Comparison of ENCODE assay signal across 12 cellular contexts in genomic region chr16:66382966-66383299, GRCh38. TPM values are rescaled to one million over a fixed set of nuclear protein-coding genes. Genes with fewer than 3 reads are reported as not detected.
A peak's percentile ranks its signal among the peaks of the same experiment; 100 is the strongest.
DNase-seq lines count a peak whose midpoint lies in the region; ATAC-seq and TF ChIP-seq lines count a peak whose summit lies in the region.
"Had no signal": no experiment of that assay in that cellular context is flagged by ENCODE, and none has a peak within 500 bp of the region (broad histone marks: within the 10 kb centered on the region; RNA-seq: fewer than 3 reads in every experiment).

No MANE protein-coding gene starts in this region.

- H3K27ac ChIP-seq in HCT116 (ENCODE audit: low read depth, low read length) (peak overlapping the region; percentile 69), right cardiac atrium (ENCODE audit: low read length) (peak overlapping the region; percentile 74), spleen (peak overlapping the region in 6 of 8 donors; percentile 29 to 83 (median 55))
- H3K27ac ChIP-seq: WERI-Rb-1 had no signal

- 42% methylated on average over 3 of the region's 3 CpGs for WGBS in right cardiac atrium
- WGBS in spleen, 5 donors: 64 to 78% (median 67%) methylated on average over 3 of the region's 3 CpGs

- no peak for TF ChIP-seq RAD21 in HCT116 (IDR thresholded peaks at IDR 0.05; ENCODE audit: low read depth)

- no peaks in the 10 kb centered on the region for H3K9me2 ChIP-seq in HCT116 (ENCODE audit: insufficient read depth)

- peaks cover 8 to 10% of the 10 kb centered on the region in 2 donors for H3K9me3 Mint-ChIP-seq in natural killer cell

- H3K27ac Mint-ChIP-seq in natural killer cell: no peak overlapping the region
- H3K27ac Mint-ChIP-seq: brain, memory B cell had no signal

- H3K27me3 ChIP-seq in HCT116 (ENCODE audit: insufficient read depth, low read length) (no peaks in the 10 kb centered on the region), right cardiac atrium (ENCODE audit: control insufficient read depth, insufficient read depth) (no peaks in the 10 kb centered on the region), spleen (replicated peaks in 1 of 7) (peaks cover 0 to 8% (median 0%) of the 10 kb centered on the region in 7 donors)

- peak overlapping the region; percentile 34 for H2AFZ ChIP-seq in HCT116 (ENCODE audit: low read depth, low read length, poor library complexity, severe bottlenecking)

- H3K36me3 Mint-ChIP-seq in natural killer cell: no peaks in the 10 kb centered on the region
- H3K36me3 Mint-ChIP-seq: brain, memory B cell had no signal

- H3K27me3 Mint-ChIP-seq in natural killer cell (ENCODE audit: low read depth in 2 of 2): peaks cover 4 to 6% of the 10 kb centered on the region in 2 donors

- TF ChIP-seq POLR2A in HCT116 (IDR thresholded peaks at IDR 0.05; ENCODE audit: borderline replicate concordance, extremely low read depth, insufficient read depth, insufficient read length): no peak
- TF ChIP-seq POLR2A in spleen (IDR thresholded peaks at IDR 0.05): no peak

- no peak overlapping the region for H3K4me3 Mint-ChIP-seq in natural killer cell
- H3K4me3 Mint-ChIP-seq: brain, memory B cell had no signal

- no peaks in the 10 kb centered on the region for H4K20me1 ChIP-seq in HCT116 (ENCODE audit: insufficient read depth)

- H3K4me1 Mint-ChIP-seq in natural killer cell: peaks cover 9 to 18% of the 10 kb centered on the region in 2 donors
- H3K4me1 Mint-ChIP-seq: memory B cell had no signal

- DNase-seq in HCT116 (ENCODE audit: low read depth, low spot score) (no peak), T1000 (lab: John Stamatoyannopoulos, UW) (peak; percentile 46), right cardiac atrium (no peak), spleen (no peak), occipital lobe (lab: John Stamatoyannopoulos, UW) (no peak), natural killer cell (no peak)
- DNase-seq: NCI-H1417, WERI-Rb-1 had no signal

- no peaks in the 10 kb centered on the region for H3K36me3 ChIP-seq in HCT116 (ENCODE audit: control insufficient read depth in 1 of 2, insufficient read depth in 2 of 2, low read length in 2 of 2)
- H3K36me3 ChIP-seq in spleen: peaks cover 0 to 8% (median 0%) of the 10 kb centered on the region in 6 donors
- H3K36me3 ChIP-seq: WERI-Rb-1 had no signal

- no peaks in the 10 kb centered on the region for H3K9me3 ChIP-seq in HCT116 (ENCODE audit: control insufficient read depth in 1 of 2, insufficient read depth in 1 of 2, low read depth in 1 of 2, low read length in 2 of 2)
- no peaks in the 10 kb centered on the region for H3K9me3 ChIP-seq in right cardiac atrium (ENCODE audit: control insufficient read depth, low read length)
- H3K9me3 ChIP-seq in spleen: no peaks in the 10 kb centered on the region

- peak overlapping the region; percentile 63 for H3K4me2 ChIP-seq in HCT116 (ENCODE audit: low read length)

- ATAC-seq in HCT116 (peak; percentile 91), right cardiac atrium (peak in 1 of 2 donors; percentile 70), GM21723 (IDR thresholded peaks at IDR 0.05; ENCODE audit: unreplicated experiment) (no peak), natural killer cell (no peak), GM19397 (IDR thresholded peaks at IDR 0.05; ENCODE audit: unreplicated experiment) (no peak)

- H3K4me3 ChIP-seq in HCT116 (replicated peaks in 1 of 2; ENCODE audit: low read depth in 1 of 2, low read length in 2 of 2) (peak overlapping the region in 1 of 2 experiments; percentile 29; a peak in 2 of 4 replicates), right cardiac atrium (ENCODE audit: low read length) (no peak overlapping the region), spleen (no peak overlapping the region)

- intact Hi-C loops in HCT116 (cut with micrococcal nuclease) (no loop called here), right cardiac atrium (cut with DNase I) (no loop called here), spleen (cut with DNase I; ENCODE audit: low total_unique reads) (no loop called here), natural killer cell (cut with micrococcal nuclease) (no loop called here)

- H3K79me2 ChIP-seq in HCT116 (ENCODE audit: insufficient read depth, low read length): no peaks in the 10 kb centered on the region

- peak overlapping the region; percentile 34 for H3K9ac ChIP-seq in HCT116 (ENCODE audit: low read length)

- BruUV-seq in HCT116 (replicated peaks; lab: Mats Ljungman, UMichigan): no TSS peak

- H3K4me1 ChIP-seq in HCT116 (ENCODE audit: control insufficient read depth in 1 of 2, insufficient read depth in 2 of 2, low read length in 2 of 2) (peaks cover 23 to 25% of the 10 kb centered on the region in 2 experiments), right cardiac atrium (ENCODE audit: control insufficient read depth, insufficient read depth, low read length) (peaks cover 11% of the 10 kb centered on the region), spleen (peaks cover 0 to 13% (median 5%) of the 10 kb centered on the region in 6 donors)

- CTCF ChIA-PET in HCT116 (lab: Charles Lee): no interaction called here

- POLR2A ChIA-PET in HCT116 (lab: Charles Lee): no interaction called here

- TF ChIP-seq CTCF in HCT116 (IDR thresholded peaks at IDR 0.05 in 2 of 3, conservative IDR thresholded peaks at IDR 0.05 in 1 of 3; ENCODE audit: borderline replicate concordance in 1 of 3, insufficient read depth in 1 of 3, low read depth in 2 of 3, low read length in 2 of 3): no peak
- TF ChIP-seq CTCF in spleen (IDR thresholded peaks at IDR 0.05 in 8 of 11, conservative IDR thresholded peaks at IDR 0.05 in 3 of 11): no peak
- TF ChIP-seq CTCF in natural killer cell (IDR thresholded peaks at IDR 0.05): no peak

- RAD21 ChIA-PET in HCT116 (lab: Charles Lee; ENCODE audit: low non-redundant PET in 1 of 2, low total read pairs in 2 of 2, uncharacterized antibody in 2 of 2, unreplicated experiment in 2 of 2): no interaction called here

TF ChIP-seq in HCT116, 20 proteins besides CTCF, POLR2A, EP300 and RAD21:
- no peak for TF ChIP-seq POLR2AphosphoS5 (IDR thresholded peaks at IDR 0.05; ENCODE audit: low read depth, low read length)
- TF ChIP-seq JUND (IDR thresholded peaks at IDR 0.05): peak; percentile 42
- TF ChIP-seq EZH2 (IDR thresholded peaks at IDR 0.05): no peak
- TF ChIP-seq CBX3 (IDR thresholded peaks at IDR 0.05; ENCODE audit: low read depth): no peak; the same call in 1 of the 2 replicates
- TF ChIP-seq FOSL1 (IDR thresholded peaks at IDR 0.05; ENCODE audit: low read depth): peak; percentile 48; the same call in 1 of the 2 replicates
- no peak for TF ChIP-seq EZH2phosphoT487 (IDR thresholded peaks at IDR 0.05; ENCODE audit: borderline replicate concordance)
- no peak for TF ChIP-seq TCF7L2 (IDR thresholded peaks at IDR 0.05; ENCODE audit: borderline replicate concordance, extremely low read depth, insufficient read depth, insufficient read length)
- TF ChIP-seq ZNF274 (IDR thresholded peaks at IDR 0.05; ENCODE audit: low read depth, low read length): no peak

RNA-seq across cellular contexts. Expression of gene CDH5, which starts 16.4 kb away (rescaled TPM):
- total RNA-seq in HCT116 (2021; ENCODE audit: unreplicated experiment) (0.15 TPM), right cardiac atrium (10 to 100 TPM; 22.9 to 47.0 (median 40.9) TPM), spleen (10 to 100 TPM; 33.2 to 62.7 (median 46.6) TPM), occipital lobe (5.6 TPM), natural killer cell (not detected)
- not detected in 2 replicates for polyA plus RNA-seq in HCT116 (2012)
- polyA plus RNA-seq in right cardiac atrium (32.8 TPM), spleen (10 to 100 TPM in 1 of 3 donors, 1 to 10 TPM in 2; 6.7 to 12.6 (median 8.9) TPM)

RNA-seq across cellular contexts. Expression of gene BEAN1, which starts 44.2 kb away (rescaled TPM):
- total RNA-seq in HCT116 (2021; ENCODE audit: unreplicated experiment) (0.61 TPM), right cardiac atrium (1 to 10 TPM in 3 of 4 donors, under 1 TPM in 1; 0.79 to 1.5 (median 1.2) TPM), spleen (under 1 TPM in 4 of 7 donors, not detected in 3; 0.21 to 0.68 (median 0.45) TPM), occipital lobe (4.1 TPM), natural killer cell (not detected)
- 1.2 and 1.8 TPM in 2 replicates for polyA plus RNA-seq in HCT116 (2012)
- polyA plus RNA-seq in right cardiac atrium (0.41 TPM), spleen (under 1 TPM; 0.30 to 0.42 (median 0.30) TPM)
